13 cellular contexts compared by ENCODE assay signal in genomic region chr13:97588993-97589392, GRCh38.
"Had no signal": no experiment of that assay in that cellular context is flagged by ENCODE, and none has a peak within 500 bp of the region (broad histone marks: within the 10 kb centered on the region; RNA-seq: fewer than 3 reads in every experiment).

No MANE protein-coding gene starts in this region.

- H3K4me2 ChIP-seq: hepatocyte had no signal

- H3K27ac Mint-ChIP-seq: activated CD4-positive, alpha-beta memory T cell treated with anti-CD3 and anti-CD28 coated beads, Interleukin-2, amount 10 ng/mL, durations not matched to agents 7 days and 5 days; activated CD4-positive, alpha-beta T cell treated with anti-CD3 and anti-CD28 coated beads for 36 hours; activated naive CD8-positive, alpha-beta T cell treated with anti-CD3 and anti-CD28 coated beads for 36 hours had no signal

- H3K27ac ChIP-seq: hepatocyte, ovary, skin epidermis had no signal

- H3K36me3 ChIP-seq: ovary had no signal

- H3K79me2 ChIP-seq: hepatocyte had no signal

- H3K36me3 Mint-ChIP-seq: activated naive CD8-positive, alpha-beta T cell treated with anti-CD3 and anti-CD28 coated beads for 36 hours had no signal

- H3K9me3 Mint-ChIP-seq: activated naive CD8-positive, alpha-beta T cell treated with anti-CD3 and anti-CD28 coated beads for 36 hours had no signal

- H3K4me3 ChIP-seq: hepatocyte, ovary, skin epidermis had no signal

- H3K27me3 ChIP-seq: hepatocyte, ovary had no signal

- H2AFZ ChIP-seq: hepatocyte had no signal

- H3K4me1 Mint-ChIP-seq: activated CD4-positive, alpha-beta T cell treated with anti-CD3 and anti-CD28 coated beads for 36 hours; activated naive CD8-positive, alpha-beta T cell treated with anti-CD3 and anti-CD28 coated beads for 36 hours had no signal

- DNase-seq: activated CD4-positive, alpha-beta memory T cell treated with anti-CD3 and anti-CD28 coated beads, Interleukin-2, amount 10 ng/mL, durations not matched to agents 7 days and 5 days; activated CD4-positive, alpha-beta T cell treated with anti-CD3 and anti-CD28 coated beads for 36 hours; activated gamma-delta T cell; activated naive CD8-positive, alpha-beta T cell treated with anti-CD3 and anti-CD28 coated beads for 36 hours; activated T-cell treated with anti-CD3 and anti-CD28 coated beads, Interleukin-2, amount 50 U/mL, for 48 hours; effector CD4-positive, alpha-beta T cell; ovary; retina; stimulated activated CD4-positive, alpha-beta T cell treated with anti-CD3 and anti-CD28 coated beads, Interleukin-4, amount 100 ng/mL, for 4 hours; T1000 had no signal

- ATAC-seq: activated CD4-positive, alpha-beta T cell treated with anti-CD3 and anti-CD28 coated beads for 36 hours had no signal

- H3K4me3 Mint-ChIP-seq: activated CD4-positive, alpha-beta memory T cell treated with anti-CD3 and anti-CD28 coated beads, Interleukin-2, amount 10 ng/mL, durations not matched to agents 7 days and 5 days; activated CD4-positive, alpha-beta T cell treated with anti-CD3 and anti-CD28 coated beads for 36 hours; activated naive CD8-positive, alpha-beta T cell treated with anti-CD3 and anti-CD28 coated beads for 36 hours; neural crest cell had no signal
